8 cellular contexts compared by ENCODE assay signal in the genomic region with DNA sequence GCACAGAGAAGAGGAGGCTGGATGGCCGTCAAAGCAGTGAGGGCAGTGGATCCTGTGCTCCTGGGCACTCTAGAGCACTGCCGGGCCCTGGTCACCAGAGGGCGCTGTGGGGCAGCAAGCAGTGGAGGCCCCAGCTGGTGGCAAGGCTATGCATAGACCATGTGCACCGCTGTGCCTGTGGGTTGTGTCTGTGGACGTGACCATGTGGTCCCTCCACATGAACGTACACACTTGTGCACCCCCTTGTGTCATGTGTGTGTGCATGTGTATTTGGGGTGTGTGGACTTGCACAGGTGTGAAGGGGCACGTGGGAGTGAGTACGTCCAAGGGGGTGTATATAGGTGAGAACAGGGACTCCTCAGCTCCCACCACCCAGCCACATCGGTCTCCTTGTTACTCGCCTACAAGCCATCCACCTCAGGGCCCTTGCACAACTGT. TPM values are rescaled to one million over a fixed set of nuclear protein-coding genes. Genes with fewer than 3 reads are reported as not detected.
DNase-seq lines count a peak whose midpoint lies in the region; ATAC-seq and TF ChIP-seq lines count a peak whose summit lies in the region.

No MANE protein-coding gene starts in this region.

- H3K27me3 ChIP-seq in cardiac muscle cell, result peaks cover 4% of the 10 kb centered on the region
- H3K27me3 ChIP-seq in psoas muscle (ENCODE audit: insufficient read depth in 3 of 3, low read length in 2 of 3), result no peaks in the 10 kb centered on the region

- peaks cover 59% of the 10 kb centered on the region for H3K4me1 Mint-ChIP-seq in activated naive CD4-positive, alpha-beta T cell treated with anti-CD3 and anti-CD28 coated beads, Interleukin-2, amount 50 U/mL, for 24 hours

- H3K9me3 ChIP-seq in cardiac muscle cell (ENCODE audit: low read depth), result no peaks in the 10 kb centered on the region
- no peaks in the 10 kb centered on the region for H3K9me3 ChIP-seq in psoas muscle

- H3K36me3 Mint-ChIP-seq in activated naive CD4-positive, alpha-beta T cell treated with anti-CD3 and anti-CD28 coated beads, Interleukin-2, amount 50 U/mL, for 24 hours, result no peaks in the 10 kb centered on the region

- no peaks in the 10 kb centered on the region for H3K9me3 Mint-ChIP-seq in activated naive CD4-positive, alpha-beta T cell treated with anti-CD3 and anti-CD28 coated beads, Interleukin-2, amount 50 U/mL, for 24 hours

- TF ChIP-seq CTCF in NB4 (IDR thresholded peaks at IDR 0.05; ENCODE audit: low read depth, low read length), result peak; percentile 94
- peak; percentile 99 for TF ChIP-seq CTCF in cardiac muscle cell (IDR thresholded peaks at IDR 0.05; ENCODE audit: low read depth, low read length)
- TF ChIP-seq CTCF in psoas muscle (IDR thresholded peaks at IDR 0.05), result peak; percentile 97

- H3K4me3 Mint-ChIP-seq in activated naive CD4-positive, alpha-beta T cell treated with anti-CD3 and anti-CD28 coated beads, Interleukin-2, amount 50 U/mL, for 24 hours, result no peak overlapping the region

- peak overlapping the region; percentile 33 for H3K27ac Mint-ChIP-seq in activated naive CD4-positive, alpha-beta T cell treated with anti-CD3 and anti-CD28 coated beads, Interleukin-2, amount 50 U/mL, for 24 hours

- H3K36me3 ChIP-seq in cardiac muscle cell, result no peaks in the 10 kb centered on the region
- no peaks in the 10 kb centered on the region for H3K36me3 ChIP-seq in psoas muscle (ENCODE audit: insufficient read depth in 1 of 2, low read depth in 1 of 2)

- WGBS in psoas muscle, 3 donors, result 26 to 32% (median 28%) methylated on average over 9 to 10 of the region's 10 CpGs

- TF ChIP-seq POLR2A in NB4 (IDR thresholded peaks at IDR 0.05; ENCODE audit: extremely low read depth, insufficient read length), result no peak

- H3K4me1 ChIP-seq in cardiac muscle cell (ENCODE audit: low read depth), result peaks cover 2% of the 10 kb centered on the region
- H3K4me1 ChIP-seq in psoas muscle, result peaks cover 48% of the 10 kb centered on the region

- H3K27ac ChIP-seq in cardiac muscle cell (no peak overlapping the region), psoas muscle (peak overlapping the region; percentile 82)

- no peak overlapping the region for H3K4me3 ChIP-seq in NB4 (ENCODE audit: low read depth, low read length)
- no peak overlapping the region for H3K4me3 ChIP-seq in cardiac muscle cell
- no peak overlapping the region for H3K4me3 ChIP-seq in psoas muscle

- DNase-seq in DMS53 (lab: John Stamatoyannopoulos, UW) (peak; percentile 85), GOT3 (lab: John Stamatoyannopoulos, UW) (peak; percentile 60), NB4 (ENCODE audit: low read depth) (peak; percentile 88), SW 1271 (lab: John Stamatoyannopoulos, UW) (peak; percentile 72 to 83), cardiac muscle cell (ENCODE audit: low read depth in 1 of 2, low spot score in 1 of 2) (peak; percentile 87 to 88), psoas muscle (peak; percentile 88 to 94), DMS114 treated with DMSO at 0.1 percent for 48 hours (lab: John Stamatoyannopoulos, UW; ENCODE audit: unreplicated experiment) (no peak)

- peak; percentile 47 to 56 (median 51) for ATAC-seq in psoas muscle

- no peaks in the 10 kb centered on the region for H3K27me3 Mint-ChIP-seq in activated naive CD4-positive, alpha-beta T cell treated with anti-CD3 and anti-CD28 coated beads, Interleukin-2, amount 50 U/mL, for 24 hours

- intact Hi-C loops in psoas muscle (cut with DNase I), result loop anchor here (10.0 kb wide), 2 partner anchors 115 to 235 kb away; no protein-coding TSS in a partner anchor

RNA-seq across cellular contexts. Expression of a gene that starts 4.4 kb away (rescaled TPM):
- total RNA-seq in cardiac muscle cell (14.2 and 18.4 TPM in 2 replicates), psoas muscle (100 to 1,000 TPM in 2 of 4 donors, 10 to 100 TPM in 2; 64.4 to 126 (median 107) TPM)
- polyA plus RNA-seq in cardiac muscle cell (42.5 and 52.1 TPM in 2 replicates), psoas muscle (100 to 1,000 TPM in 2 of 3 donors, 10 to 100 TPM in 1; 86.3 to 229 (median 146) TPM)

RNA-seq across cellular contexts. Expression of a gene that starts 26.9 kb away (rescaled TPM):
- 22.3 and 28.4 TPM in 2 replicates for total RNA-seq in cardiac muscle cell
- polyA plus RNA-seq in cardiac muscle cell, result 12.7 and 15.7 TPM in 2 replicates
- total RNA-seq in psoas muscle, result 10 to 100 TPM; 21.6 to 48.0 (median 24.5) TPM
- 10 to 100 TPM in 2 of 3 donors, 1 to 10 TPM in 1; 4.7 to 15.1 (median 10.5) TPM for polyA plus RNA-seq in psoas muscle
